Comparison of ENCODE assay signal across 8 cellular contexts in the genomic region with DNA sequence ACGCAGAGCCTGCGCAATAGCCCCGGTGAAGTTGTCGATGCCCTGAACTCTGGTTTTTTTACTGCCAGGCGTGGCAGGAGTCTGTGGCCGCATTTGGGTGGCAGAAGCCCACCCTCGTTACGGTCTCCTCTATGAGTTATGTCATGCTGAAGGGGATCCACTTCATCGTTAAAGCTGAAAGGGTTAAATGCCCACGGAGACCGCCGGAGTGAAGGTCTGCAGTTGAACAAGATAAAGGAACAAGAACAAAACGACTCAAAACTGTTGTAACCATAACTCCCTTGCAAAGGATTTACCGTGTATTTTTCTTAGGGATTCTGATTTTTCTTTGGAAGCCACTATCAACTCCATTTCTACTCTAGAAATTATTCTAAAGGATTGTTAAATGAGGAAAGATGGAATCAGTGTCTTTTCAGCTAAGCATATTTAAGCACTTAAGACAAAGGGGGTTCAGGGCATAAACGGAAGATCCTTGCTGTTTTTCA. TPM values are rescaled to one million over a fixed set of nuclear protein-coding genes. Genes with fewer than 3 reads are reported as not detected.
DNase-seq lines count a peak whose midpoint lies in the region; ATAC-seq, FAIRE-seq and TF ChIP-seq lines count a peak whose summit lies in the region.

No MANE protein-coding gene starts in this region.

- TF ChIP-seq CTCF in HepG2 (CRISPR knock-in tag; IDR thresholded peaks at IDR 0.05): no peak
- no peak for TF ChIP-seq CTCF in thyroid gland (IDR thresholded peaks at IDR 0.05)

- peak overlapping the region; percentile 96 for H3K27ac Mint-ChIP-seq in activated CD4-positive, alpha-beta T cell treated with anti-CD3 and anti-CD28 coated beads, Interleukin-2, amount 10 ng/mL, durations not matched to agents 7 days and 5 days
- peak overlapping the region; percentile 88 for H3K27ac Mint-ChIP-seq in activated naive CD8-positive, alpha-beta T cell treated with anti-CD3 and anti-CD28 coated beads, Interleukin-2, amount 50 U/mL, for 24 hours

- BruUV-seq in HepG2 (replicated peaks; lab: Mats Ljungman, UMichigan): TSS peak; percentile 84

- H3K36me3 ChIP-seq in HepG2 (replicated peaks in 1 of 2; ENCODE audit: control insufficient read depth in 1 of 2, insufficient read depth in 2 of 2, low read length in 2 of 2): no peaks in the 10 kb centered on the region
- no peaks in the 10 kb centered on the region for H3K36me3 ChIP-seq in thyroid gland

- TF ChIP-seq RAD21 in HepG2 (CRISPR knock-in tag; IDR thresholded peaks at IDR 0.05): no peak

- H3K9ac ChIP-seq in HepG2 (ENCODE audit: insufficient read depth, low read depth, low read length): peak overlapping the region; percentile 85

- peak overlapping the region; percentile 97 for H3K4me3 Mint-ChIP-seq in activated CD4-positive, alpha-beta T cell treated with anti-CD3 and anti-CD28 coated beads, Interleukin-2, amount 10 ng/mL, durations not matched to agents 7 days and 5 days
- peak overlapping the region; percentile 95 for H3K4me3 Mint-ChIP-seq in activated naive CD8-positive, alpha-beta T cell treated with anti-CD3 and anti-CD28 coated beads, Interleukin-2, amount 50 U/mL, for 24 hours

- 5% methylated on average over 15 of the region's 15 CpGs for WGBS in HepG2 (ENCODE audit: low lambda C conversion rate)
- 2 to 5% methylated on average over 15 of the region's 15 CpGs for WGBS in thyroid gland, 2 donors

- H3K4me1 ChIP-seq in HepG2 (ENCODE audit: insufficient read depth, low read length) (peaks cover 23% of the 10 kb centered on the region), thyroid gland (peaks cover 13 to 21% of the 10 kb centered on the region in 2 donors)

- H3K36me3 Mint-ChIP-seq in activated CD4-positive, alpha-beta T cell treated with anti-CD3 and anti-CD28 coated beads, Interleukin-2, amount 10 ng/mL, durations not matched to agents 7 days and 5 days (ENCODE audit: low read depth): peaks cover 25% of the 10 kb centered on the region
- peaks cover 21% of the 10 kb centered on the region for H3K36me3 Mint-ChIP-seq in activated naive CD8-positive, alpha-beta T cell treated with anti-CD3 and anti-CD28 coated beads, Interleukin-2, amount 50 U/mL, for 24 hours (ENCODE audit: low read depth)

- H2AFZ ChIP-seq in HepG2 (ENCODE audit: low read length): peak overlapping the region; percentile 69

- DNase-seq in activated CD4-positive, alpha-beta T cell treated with anti-CD3 and anti-CD28 coated beads, Interleukin-2, amount 10 ng/mL, durations not matched to agents 7 days and 5 days: no peak
- DNase-seq in activated CD4-positive, alpha-beta T cell treated with anti-CD3 and anti-CD28 coated beads, Interleukin-2, amount 50 U/mL, for 48 hours: no peak
- no peak for DNase-seq in activated naive CD8-positive, alpha-beta T cell treated with anti-CD3 and anti-CD28 coated beads, Interleukin-2, amount 50 U/mL, for 24 hours
- no peak for DNase-seq in HepG2 (ENCODE audit: low spot score)
- no peak for DNase-seq in thyroid gland
- no peak for DNase-seq in occipital lobe (lab: John Stamatoyannopoulos, UW)
- DNase-seq in NCI-H2171 (lab: John Stamatoyannopoulos, UW): no peak
- DNase-seq in Ammon's horn (ENCODE audit: low spot score): no peak

- H3K4me1 Mint-ChIP-seq in activated CD4-positive, alpha-beta T cell treated with anti-CD3 and anti-CD28 coated beads, Interleukin-2, amount 10 ng/mL, durations not matched to agents 7 days and 5 days: peaks cover 44% of the 10 kb centered on the region
- peaks cover 41% of the 10 kb centered on the region for H3K4me1 Mint-ChIP-seq in activated naive CD8-positive, alpha-beta T cell treated with anti-CD3 and anti-CD28 coated beads, Interleukin-2, amount 50 U/mL, for 24 hours

- H3K4me2 ChIP-seq in HepG2 (ENCODE audit: low read depth, low read length): peak overlapping the region; percentile 95

- H3K27me3 ChIP-seq in HepG2 (ENCODE audit: control insufficient read depth in 1 of 2, insufficient read depth in 2 of 2, low read length in 2 of 2): peaks cover 0 to 30% of the 10 kb centered on the region in 2 experiments; a peak in 4 of 5 replicates
- H3K27me3 ChIP-seq in thyroid gland: no peaks in the 10 kb centered on the region

- peaks cover 22% of the 10 kb centered on the region for H3K27me3 Mint-ChIP-seq in activated CD4-positive, alpha-beta T cell treated with anti-CD3 and anti-CD28 coated beads, Interleukin-2, amount 10 ng/mL, durations not matched to agents 7 days and 5 days
- no peaks in the 10 kb centered on the region for H3K27me3 Mint-ChIP-seq in activated naive CD8-positive, alpha-beta T cell treated with anti-CD3 and anti-CD28 coated beads, Interleukin-2, amount 50 U/mL, for 24 hours

- no peak for ATAC-seq in activated naive CD8-positive, alpha-beta T cell treated with anti-CD3 and anti-CD28 coated beads, Interleukin-2, amount 50 U/mL, for 24 hours
- ATAC-seq in HepG2: no peak

- H3K9me3 Mint-ChIP-seq in activated CD4-positive, alpha-beta T cell treated with anti-CD3 and anti-CD28 coated beads, Interleukin-2, amount 10 ng/mL, durations not matched to agents 7 days and 5 days: no peaks in the 10 kb centered on the region
- H3K9me3 Mint-ChIP-seq in activated naive CD8-positive, alpha-beta T cell treated with anti-CD3 and anti-CD28 coated beads, Interleukin-2, amount 50 U/mL, for 24 hours: no peaks in the 10 kb centered on the region

- peak; percentile 26 for FAIRE-seq in HepG2 (lab: Jason Lieb, UNC)

- CTCF ChIA-PET in activated CD4-positive, alpha-beta T cell treated with anti-CD3 and anti-CD28 coated beads, Interleukin-2, amount 10 ng/mL, durations not matched to agents 7 days and 5 days (lab: Charles Lee): interaction anchor here (1.9 to 4.2 kb wide), 2 partner anchors 11 to 12 kb away, joined by 8 to 9 read pairs; no protein-coding TSS in a partner anchor
- CTCF ChIA-PET in HepG2 (lab: Yijun Ruan, JAX; ENCODE audit: low intra/inter-chr PET ratio, low total read pairs): no interaction called here

- H3K4me3 ChIP-seq in HepG2 (replicated peaks in 1 of 3; ENCODE audit: insufficient read depth in 1 of 3, low read depth in 2 of 3, low read length in 3 of 3): peak overlapping the region; percentile 69 to 91 (median 91)
- peak overlapping the region; percentile 87 to 90 (median 88) for H3K4me3 ChIP-seq in thyroid gland (replicated peaks in 1 of 3)

- intact Hi-C loops in HepG2 (cut with micrococcal nuclease; ENCODE audit: unreplicated experiment) (loop anchor here (1.0 to 5.0 kb wide), 4 partner anchors 10 to 177 kb away; no protein-coding TSS in a partner anchor), thyroid gland (cut with DNase I) (no loop called here)

- in situ Hi-C loops in HepG2 (cut with HindIII; ENCODE audit: extremely low pct_ligation_motif_present, low pct_unique_long_range_greater_than_20kb): no loop called here

- H3K27ac ChIP-seq in HepG2 (ENCODE audit: extremely low read length, insufficient read depth, low read length) (no peak overlapping the region), thyroid gland (peak overlapping the region; percentile 96 to 99 (median 98))

- peaks cover 17% of the 10 kb centered on the region; the same call in 1 of the 2 replicates for H4K20me1 ChIP-seq in HepG2 (ENCODE audit: insufficient read depth, low read length)

- H3K79me2 ChIP-seq in HepG2 (ENCODE audit: insufficient read depth, low read length): peaks cover 32% of the 10 kb centered on the region

- POLR2A ChIA-PET in activated CD4-positive, alpha-beta T cell treated with anti-CD3 and anti-CD28 coated beads, Interleukin-2, amount 10 ng/mL, durations not matched to agents 7 days and 5 days (lab: Charles Lee): interaction anchor here (0.6 kb wide), 1 partner anchor 12 kb away, joined by 3 read pairs; no protein-coding TSS in a partner anchor
- POLR2A ChIA-PET in HepG2 (lab: Yijun Ruan, JAX): interaction anchor here (1.6 kb wide), 1 partner anchor 10 kb away, joined by 5 read pairs; no protein-coding TSS in a partner anchor

- no peaks in the 10 kb centered on the region for H3K9me3 ChIP-seq in HepG2 (ENCODE audit: low read length)
- no peaks in the 10 kb centered on the region for H3K9me3 ChIP-seq in thyroid gland

- TF ChIP-seq POLR2A in HepG2 (IDR thresholded peaks at IDR 0.05; ENCODE audit: insufficient read depth in 1 of 2, low read depth in 2 of 2, low read length in 2 of 2) (no peak), thyroid gland (IDR thresholded peaks at IDR 0.05) (no peak)

- TF ChIP-seq EP300 in HepG2 (IDR thresholded peaks at IDR 0.05; ENCODE audit: low read depth in 2 of 2, low read length in 2 of 2) (no peak), HepG2 (CRISPR knock-in tag; IDR thresholded peaks at IDR 0.05; ENCODE audit: borderline replicate concordance) (no peak)

RNA-seq across cellular contexts. Expression of a gene that starts 0.5 kb away (rescaled TPM):
- total RNA-seq in activated CD4-positive, alpha-beta T cell treated with anti-CD3 and anti-CD28 coated beads, Interleukin-2, amount 10 ng/mL, durations not matched to agents 7 days and 5 days: 100 to 1,000 TPM; 124 to 152 TPM
- total RNA-seq in HepG2 (2016; rRNA removed; fragmentation: Illumina TruSeq; extraction: Trizol) (43.9 and 72.4 TPM in 2 replicates), thyroid gland (100 to 1,000 TPM in 1 of 4 donors, 10 to 100 TPM in 3; 74.8 to 110 (median 90.6) TPM), occipital lobe (54.1 TPM)
- total RNA-seq in HepG2 (2016; cell fraction: cytosol; rRNA removed; fragmentation: Illumina TruSeq; extraction: Trizol; ENCODE audit: low read depth): 13.9 and 14.9 TPM in 2 replicates
- total RNA-seq in HepG2 (2016; cell fraction: insoluble cytoplasmic fraction; rRNA removed; fragmentation: Illumina TruSeq; extraction: Trizol): 38.2 and 72.3 TPM in 2 replicates
- total RNA-seq in HepG2 (2016; cell fraction: membrane; rRNA removed; fragmentation: Illumina TruSeq; extraction: Trizol): 35.5 and 41.3 TPM in 2 replicates
- total RNA-seq in HepG2 (2016; cell fraction: nucleus; rRNA removed; fragmentation: Illumina TruSeq; extraction: Trizol): 100 and 107 TPM in 2 replicates
- 50.1 and 51.9 TPM in 2 replicates for polyA plus RNA-seq in HepG2 (2011; rRNA removed)
- polyA plus RNA-seq in HepG2 (2011; cell fraction: cytosol; rRNA removed): 25.4 and 42.1 TPM in 2 replicates
- polyA plus RNA-seq in HepG2 (2011; cell fraction: nucleus; rRNA removed): 43.1 and 55.3 TPM in 2 replicates
- polyA plus RNA-seq in HepG2 (2012): 83.4 and 101 TPM in 2 replicates
- 10.8 and 11.0 TPM in 2 replicates for polyA plus RNA-seq in HepG2 (2016; cell fraction: cytosol; fragmentation: Illumina TruSeq; extraction: Trizol; ENCODE audit: low read depth)
- polyA plus RNA-seq in HepG2 (2016; cell fraction: insoluble cytoplasmic fraction; fragmentation: Illumina TruSeq; extraction: Trizol; ENCODE audit: low read depth): 47.3 and 49.0 TPM in 2 replicates
- polyA plus RNA-seq in HepG2 (2016; cell fraction: membrane; fragmentation: Illumina TruSeq; extraction: Trizol; ENCODE audit: low read depth): 27.9 and 31.0 TPM in 2 replicates
- polyA plus RNA-seq in HepG2 (2016; cell fraction: nucleus; fragmentation: Illumina TruSeq; extraction: Trizol; ENCODE audit: insufficient read depth, low read depth): 151 and 157 TPM in 2 replicates
- 88.1 and 141 TPM in 2 replicates for polyA minus RNA-seq in HepG2 (2011; rRNA and poly(A)+ RNA removed; ENCODE audit: low replicate concordance)
- 50.1 and 59.2 TPM in 2 replicates for polyA minus RNA-seq in HepG2 (2011; cell fraction: cytosol; rRNA and poly(A)+ RNA removed)
- 54.8 and 92.7 TPM in 2 replicates for polyA minus RNA-seq in HepG2 (2011; cell fraction: nucleus; rRNA and poly(A)+ RNA removed)
